ENCODE assay signal across 8 cellular contexts in the genomic region with DNA sequence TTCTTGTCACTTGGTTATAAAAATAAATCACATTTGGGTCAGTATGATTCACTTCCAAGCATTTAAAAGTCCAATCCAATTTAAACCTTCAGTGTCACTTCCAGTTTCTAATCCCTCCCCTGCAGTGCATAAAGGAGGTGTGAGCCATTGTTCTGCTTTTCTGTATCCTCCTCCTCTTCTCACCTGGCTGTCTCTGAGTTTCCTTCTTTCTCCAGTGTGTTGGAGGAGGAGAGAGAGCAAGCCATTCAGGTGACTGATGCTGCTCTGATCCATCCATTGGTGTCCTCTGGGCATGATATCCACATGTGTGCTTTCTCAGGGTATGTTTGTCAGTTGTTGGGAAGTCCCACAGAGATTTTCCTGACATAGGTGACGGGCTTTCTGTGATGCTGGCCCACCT. TPM values are rescaled to one million over a fixed set of nuclear protein-coding genes. Genes with fewer than 3 reads are reported as not detected.
DNase-seq lines count a peak whose midpoint lies in the region; ATAC-seq and TF ChIP-seq lines count a peak whose summit lies in the region.

No MANE protein-coding gene starts in this region.

- peaks cover 6 to 21% (median 15%) of the 10 kb centered on the region in 4 donors for H3K4me1 ChIP-seq in stomach

- peak overlapping the region; percentile 90 for H3K4me3 Mint-ChIP-seq in activated CD4-positive, alpha-beta T cell treated with anti-CD3 and anti-CD28 coated beads, Interleukin-2, amount 10 ng/mL, durations not matched to agents 7 days and 5 days

- peak overlapping the region in 1 of 4 donors; percentile 52 for H3K4me3 ChIP-seq in stomach

- POLR2A ChIA-PET in activated CD4-positive, alpha-beta T cell treated with anti-CD3 and anti-CD28 coated beads, Interleukin-2, amount 10 ng/mL, durations not matched to agents 7 days and 5 days (lab: Charles Lee), result interaction anchor here (0.9 kb wide), 1 partner anchor 9 kb away, joined by 4 read pairs; no protein-coding TSS in a partner anchor
- POLR2A ChIA-PET in RWPE1 (lab: Yijun Ruan, JAX; ENCODE audit: low non-redundant PET), result interaction anchor here (0.6 kb wide), 1 partner anchor 1858 kb away, joined by 3 read pairs; no protein-coding TSS in a partner anchor

- WGBS in stomach, 5 donors, result 82 to 95% (median 92%) methylated on average over 1 of the region's 1 CpG

- peak overlapping the region; percentile 94 for H3K27ac Mint-ChIP-seq in activated CD4-positive, alpha-beta T cell treated with anti-CD3 and anti-CD28 coated beads, Interleukin-2, amount 10 ng/mL, durations not matched to agents 7 days and 5 days

- no peak for TF ChIP-seq EP300 in stomach (IDR thresholded peaks at IDR 0.05)

- CTCF ChIA-PET in activated CD4-positive, alpha-beta T cell treated with anti-CD3 and anti-CD28 coated beads, Interleukin-2, amount 10 ng/mL, durations not matched to agents 7 days and 5 days (lab: Charles Lee), result interaction anchor here (0.7 to 3.1 kb wide), 14 partner anchors 10 to 540 kb away, joined by 3 to 53 read pairs (median 4); a partner anchor contains a TSS
- CTCF ChIA-PET in RWPE1 (lab: Yijun Ruan, JAX), result interaction anchor here (0.6 to 2.8 kb wide), 3 partner anchors 10 to 541 kb away, joined by 3 to 10 read pairs (median 4); no protein-coding TSS in a partner anchor

- peaks cover 58% of the 10 kb centered on the region for H3K4me1 Mint-ChIP-seq in activated CD4-positive, alpha-beta T cell treated with anti-CD3 and anti-CD28 coated beads, Interleukin-2, amount 10 ng/mL, durations not matched to agents 7 days and 5 days

- peaks cover 7% of the 10 kb centered on the region for H3K9me3 Mint-ChIP-seq in activated CD4-positive, alpha-beta T cell treated with anti-CD3 and anti-CD28 coated beads, Interleukin-2, amount 10 ng/mL, durations not matched to agents 7 days and 5 days

- peaks cover 0 to 22% (median 17%) of the 10 kb centered on the region in 4 donors for H3K36me3 ChIP-seq in stomach

- no peaks in the 10 kb centered on the region for H3K9me3 ChIP-seq in stomach

- H3K27me3 ChIP-seq in stomach, result no peaks in the 10 kb centered on the region

- ATAC-seq in HG03175 (IDR thresholded peaks at IDR 0.05; ENCODE audit: unreplicated experiment), result no peak
- no peak for ATAC-seq in HG02588 (IDR thresholded peaks at IDR 0.05; ENCODE audit: unreplicated experiment)

- H3K36me3 Mint-ChIP-seq in activated CD4-positive, alpha-beta T cell treated with anti-CD3 and anti-CD28 coated beads, Interleukin-2, amount 10 ng/mL, durations not matched to agents 7 days and 5 days (ENCODE audit: low read depth), result peaks cover 50% of the 10 kb centered on the region

- TF ChIP-seq POLR2A in stomach (IDR thresholded peaks at IDR 0.05), result no peak

- intact Hi-C loops in stomach (cut with DNase I; ENCODE audit: low total_unique reads), result no loop called here

- DNase-seq in activated CD4-positive, alpha-beta T cell treated with anti-CD3 and anti-CD28 coated beads, Interleukin-2, amount 10 ng/mL, durations not matched to agents 7 days and 5 days, result no peak
- DNase-seq in activated CD4-positive, alpha-beta T cell treated with anti-CD3 and anti-CD28 coated beads for 48 hours, result no peak
- DNase-seq in RWPE1 (ENCODE audit: low spot score) (peak; percentile 3), germinal center (ENCODE audit: low spot score) (peak; percentile 50), stomach (no peak), cerebellar cortex (ENCODE audit: low spot score) (no peak)

- H3K27me3 Mint-ChIP-seq in activated CD4-positive, alpha-beta T cell treated with anti-CD3 and anti-CD28 coated beads, Interleukin-2, amount 10 ng/mL, durations not matched to agents 7 days and 5 days, result no peaks in the 10 kb centered on the region

- no peak for TF ChIP-seq CTCF in RWPE1 (conservative IDR thresholded peaks at IDR 0.05; ENCODE audit: low read depth)
- no peak for TF ChIP-seq CTCF in stomach (IDR thresholded peaks at IDR 0.05)

- H3K27ac ChIP-seq in RWPE1, result no peak overlapping the region; the same call in 1 of the 2 replicates
- H3K27ac ChIP-seq in stomach, result peak overlapping the region in 4 of 5 donors; percentile 94 to 98 (median 98)

RNA-seq across cellular contexts. Expression of a gene that starts 1.2 kb away (rescaled TPM):
- 10 to 100 TPM; 10.1 to 12.0 TPM for total RNA-seq in activated CD4-positive, alpha-beta T cell treated with anti-CD3 and anti-CD28 coated beads, Interleukin-2, amount 10 ng/mL, durations not matched to agents 7 days and 5 days
- 10 to 100 TPM in 2 of 5 donors, 1 to 10 TPM in 1, under 1 TPM in 1, not detected in 1; 0.89 to 18.0 (median 13.4) TPM for total RNA-seq in stomach
- 10 to 100 TPM; 11.5 to 22.5 (median 20.2) TPM for polyA plus RNA-seq in stomach

RNA-seq across cellular contexts. Expression of a gene that starts 37.7 kb away (rescaled TPM):
- total RNA-seq in activated CD4-positive, alpha-beta T cell treated with anti-CD3 and anti-CD28 coated beads, Interleukin-2, amount 10 ng/mL, durations not matched to agents 7 days and 5 days, result 10 to 100 TPM; 34.1 to 34.7 TPM
- total RNA-seq in stomach, result 10 to 100 TPM in 4 of 5 donors, 1 to 10 TPM in 1; 8.1 to 77.3 (median 32.1) TPM
- 10 to 100 TPM; 24.4 to 41.1 (median 34.9) TPM for polyA plus RNA-seq in stomach

RNA-seq across cellular contexts. Expression of a gene that starts 56.1 kb away (rescaled TPM):
- 10 to 100 TPM; 63.1 to 72.2 TPM for total RNA-seq in activated CD4-positive, alpha-beta T cell treated with anti-CD3 and anti-CD28 coated beads, Interleukin-2, amount 10 ng/mL, durations not matched to agents 7 days and 5 days
- total RNA-seq in stomach, result 10 to 100 TPM in 4 of 5 donors, 1 to 10 TPM in 1; 7.0 to 68.3 (median 25.9) TPM
- polyA plus RNA-seq in stomach, result 10 to 100 TPM; 39.7 to 66.9 (median 51.1) TPM

Comparison
In these comparisons a context has a peak if more than half of its experiments do, and no peak if none do; other contexts are left out.
1. DNase-seq: peak in RWPE1 (single experiment) and germinal center (single experiment); none in activated CD4-positive, alpha-beta T cell treated with anti-CD3 and anti-CD28 coated beads, Interleukin-2, amount 10 ng/mL, durations not matched to agents 7 days and 5 days (single experiment), activated CD4-positive, alpha-beta T cell treated with anti-CD3 and anti-CD28 coated beads for 48 hours (single experiment), stomach (single experiment) and cerebellar cortex (single experiment).